Comparison of ENCODE assay signal across 21 cellular contexts in genomic region chr9:112726428-112726827, GRCh38. TPM values are rescaled to one million over a fixed set of nuclear protein-coding genes. Genes with fewer than 3 reads are reported as not detected.
DNase-seq lines count a peak whose midpoint lies in the region; ATAC-seq and TF ChIP-seq lines count a peak whose summit lies in the region.
"Had no signal": no experiment of that assay in that cellular context is flagged by ENCODE, and none has a peak within 500 bp of the region (broad histone marks: within the 10 kb centered on the region; RNA-seq: fewer than 3 reads in every experiment).

No MANE protein-coding gene starts in this region.

- H3K4me3 Mint-ChIP-seq in CD14-positive monocyte (peak overlapping the region; percentile 45 to 76), IgD-negative memory B cell (peak overlapping the region in 2 of 4 donors; percentile 44 to 80), T-helper 17 cell (no peak overlapping the region)
- H3K4me3 Mint-ChIP-seq: HFFc6 had no signal

- H3K9me3 ChIP-seq in T-helper 17 cell (ENCODE audit: control insufficient read depth, low read length, poor library complexity, severe bottlenecking) (no peaks in the 10 kb centered on the region), esophagus muscularis mucosa (no peaks in the 10 kb centered on the region)
- H3K9me3 ChIP-seq: A549; BLaER1 treated with 17β-estradiol and CSF1 and Interleukin-3, amounts not matched to agents 10 nM and 100 nM; SJSA1 had no signal

- no peaks in the 10 kb centered on the region for H3K36me3 ChIP-seq in esophagus muscularis mucosa
- H3K36me3 ChIP-seq: BLaER1 treated with 17β-estradiol and CSF1 and Interleukin-3, amounts not matched to agents 10 nM and 100 nM; brain microvascular endothelial cell; SJSA1 had no signal

- DNase-seq in CD14-positive monocyte (ENCODE audit: low spot score) (no peak), T-helper 17 cell (no peak), esophagus muscularis mucosa (ENCODE audit: extremely low spot score) (no peak)
- no peak for DNase-seq in activated naive CD4-positive, alpha-beta T cell treated with anti-CD3 and anti-CD28 coated beads, Interleukin-2, amount 50 U/mL, for 16 hours
- DNase-seq: activated CD4-positive, CD25-positive, alpha-beta regulatory T cell treated with anti-CD3 and anti-CD28 coated beads, Interleukin-2, amount 50 U/mL, for 72 hours; brain microvascular endothelial cell; HFFc6; MM.1S; NCI-H2029; PC-3; stimulated activated CD8-positive, alpha-beta memory T cell treated with anti-CD3 and anti-CD28 coated beads, Interleukin-4, amount 100 ng/mL, for 48 hours had no signal

- 84% methylated on average over 4 of the region's 4 CpGs for WGBS in esophagus muscularis mucosa

- H3K4me1 ChIP-seq in esophagus muscularis mucosa: no peaks in the 10 kb centered on the region
- H3K4me1 ChIP-seq: SJSA1 had no signal

- no peak overlapping the region for H3K4me3 ChIP-seq in esophagus muscularis mucosa
- H3K4me3 ChIP-seq: A549; BLaER1 treated with 17β-estradiol and CSF1 and Interleukin-3, amounts not matched to agents 10 nM and 100 nM; coronary artery; SJSA1; skin epidermis had no signal

- intact Hi-C loops in CD14-positive monocyte (cut with micrococcal nuclease) (no loop called here), esophagus muscularis mucosa (cut with DNase I) (no loop called here)

- no peak for TF ChIP-seq EP300 in esophagus muscularis mucosa (IDR thresholded peaks at IDR 0.05)

- ATAC-seq in GM19438 (IDR thresholded peaks at IDR 0.05; ENCODE audit: low read depth, unreplicated experiment) (peak; percentile 44), T-helper 17 cell (no peak), GM19452 (IDR thresholded peaks at IDR 0.05; ENCODE audit: unreplicated experiment) (no peak), GM19395 (IDR thresholded peaks at IDR 0.05; ENCODE audit: unreplicated experiment) (no peak)
- ATAC-seq: PC-3 had no signal

- peak overlapping the region; percentile 95 to 98 (median 98) for H3K27ac Mint-ChIP-seq in CD14-positive monocyte
- peak overlapping the region in 2 of 3 donors; percentile 2 to 76 for H3K27ac Mint-ChIP-seq in IgD-negative memory B cell
- peak overlapping the region; percentile 43 for H3K27ac Mint-ChIP-seq in T-helper 17 cell
- H3K27ac Mint-ChIP-seq: HFFc6, progenitor cell of endocrine pancreas had no signal

- TF ChIP-seq CTCF in CD14-positive monocyte (IDR thresholded peaks at IDR 0.05) (no peak), esophagus muscularis mucosa (IDR thresholded peaks at IDR 0.05) (no peak)

- no peaks in the 10 kb centered on the region for H3K36me3 Mint-ChIP-seq in CD14-positive monocyte
- no peaks in the 10 kb centered on the region for H3K36me3 Mint-ChIP-seq in IgD-negative memory B cell
- H3K36me3 Mint-ChIP-seq in T-helper 17 cell (ENCODE audit: low read depth): peaks cover 3% of the 10 kb centered on the region

- no peak overlapping the region for H3K27ac ChIP-seq in esophagus muscularis mucosa (replicated peaks in 1 of 4)
- H3K27ac ChIP-seq: A549, brain microvascular endothelial cell, SJSA1 had no signal

- H3K9me3 Mint-ChIP-seq in CD14-positive monocyte (peaks cover 0 to 5% (median 0%) of the 10 kb centered on the region in 7 donors), IgD-negative memory B cell (no peaks in the 10 kb centered on the region)
- H3K9me3 Mint-ChIP-seq: HFFc6 had no signal

- no peak for TF ChIP-seq POLR2A in esophagus muscularis mucosa (IDR thresholded peaks at IDR 0.05; ENCODE audit: low read depth)

- peaks cover 0 to 2% (median 0%) of the 10 kb centered on the region in 3 donors for H3K27me3 Mint-ChIP-seq in CD14-positive monocyte (ENCODE audit: low read depth in 3 of 3)
- H3K27me3 Mint-ChIP-seq in IgD-negative memory B cell: no peaks in the 10 kb centered on the region
- no peaks in the 10 kb centered on the region for H3K27me3 Mint-ChIP-seq in T-helper 17 cell
- H3K27me3 Mint-ChIP-seq: progenitor cell of endocrine pancreas had no signal

- H3K4me1 Mint-ChIP-seq in CD14-positive monocyte (peaks cover 27% of the 10 kb centered on the region), IgD-negative memory B cell (peaks cover 8 to 10% (median 10%) of the 10 kb centered on the region in 3 donors), T-helper 17 cell (peaks cover 3% of the 10 kb centered on the region)

- H3K27me3 ChIP-seq in esophagus muscularis mucosa: no peaks in the 10 kb centered on the region
- H3K27me3 ChIP-seq: BLaER1 treated with 17β-estradiol and CSF1 and Interleukin-3, amounts not matched to agents 10 nM and 100 nM; brain microvascular endothelial cell had no signal

RNA-seq across cellular contexts. Expression of gene INIP, which starts 8.5 kb away (rescaled TPM):
- polyA plus RNA-seq in CD14-positive monocyte: 10 to 100 TPM; 49.0 to 53.0 TPM
- polyA plus RNA-seq in IgD-negative memory B cell: 43.0 TPM
- 10 to 100 TPM; 13.6 to 15.5 TPM for total RNA-seq in T-helper 17 cell
- total RNA-seq in esophagus muscularis mucosa: 10 to 100 TPM; 10.9 to 15.8 (median 11.9) TPM

RNA-seq across cellular contexts. Expression of gene SNX30, which starts 24.1 kb away (rescaled TPM):
- polyA plus RNA-seq in CD14-positive monocyte: 10 to 100 TPM; 10.3 to 10.4 TPM
- polyA plus RNA-seq in IgD-negative memory B cell: 1.4 TPM
- 1 to 10 TPM; 7.7 to 9.3 TPM for total RNA-seq in T-helper 17 cell
- total RNA-seq in esophagus muscularis mucosa: 10 to 100 TPM in 2 of 4 donors, 1 to 10 TPM in 2; 7.1 to 10.5 (median 8.9) TPM

Comparison
In these comparisons a context has a peak if more than half of its experiments do, and no peak if none do; other contexts are left out.
1. H3K27ac Mint-ChIP-seq: peak in every context shown above with its lines; median percentile 98 in CD14-positive monocyte; 43 in T-helper 17 cell; 39 in IgD-negative memory B cell.